In genomic region chr3:174815750-174816149, GRCh38 we compare ENCODE assay signal across 35 cellular contexts. TPM values are rescaled to one million over a fixed set of nuclear protein-coding genes. Genes with fewer than 3 reads are reported as not detected.
"Had no signal": no experiment of that assay in that cellular context is flagged by ENCODE, and none has a peak within 500 bp of the region (broad histone marks: within the 10 kb centered on the region; RNA-seq: fewer than 3 reads in every experiment).

No MANE protein-coding gene starts in this region.

- H3K4me1 Mint-ChIP-seq: activated B cell treated with CpG ODN at 0.5 μM for 24 hours; activated CD4-positive, alpha-beta memory T cell treated with anti-CD3 and anti-CD28 coated beads, Interleukin-2, amount 10 ng/mL, durations not matched to agents 7 days and 5 days; activated CD4-positive, alpha-beta T cell treated with anti-CD3 and anti-CD28 coated beads, Interleukin-2, amount 10 ng/mL, durations not matched to agents 7 days and 5 days; activated CD8-positive, alpha-beta memory T cell treated with anti-CD3 and anti-CD28 coated beads, Interleukin-2, amount 10 ng/mL, durations not matched to agents 7 days and 5 days; activated naive CD8-positive, alpha-beta T cell treated with anti-CD3 and anti-CD28 coated beads for 36 hours had no signal

- H3K4me3 ChIP-seq: adrenal gland, body of pancreas, breast epithelium had no signal

- H3K9me3 ChIP-seq: adrenal gland, body of pancreas, breast epithelium had no signal

- H3K27ac Mint-ChIP-seq: activated B cell treated with CpG ODN at 0.5 μM for 24 hours; activated CD4-positive, alpha-beta memory T cell treated with anti-CD3 and anti-CD28 coated beads, Interleukin-2, amount 10 ng/mL, durations not matched to agents 7 days and 5 days; activated CD4-positive, alpha-beta T cell treated with anti-CD3 and anti-CD28 coated beads, Interleukin-2, amount 10 ng/mL, durations not matched to agents 7 days and 5 days; activated CD8-positive, alpha-beta memory T cell treated with anti-CD3 and anti-CD28 coated beads, Interleukin-2, amount 10 ng/mL, durations not matched to agents 7 days and 5 days; activated CD8-positive, alpha-beta T cell treated with anti-CD3 and anti-CD28 coated beads, Interleukin-2, amount 10 ng/mL, durations not matched to agents 7 days and 5 days; activated naive CD4-positive, alpha-beta T cell treated with anti-CD3 and anti-CD28 coated beads for 36 hours; activated naive CD4-positive, alpha-beta T cell treated with anti-CD3 and anti-CD28 coated beads, Interleukin-2, amount 50 U/mL, for 72 hours; activated naive CD8-positive, alpha-beta T cell treated with anti-CD3 and anti-CD28 coated beads for 36 hours; activated T-cell treated with anti-CD3 and anti-CD28 coated beads, Interleukin-2, amount 50 U/mL, for 24 hours; activated T-helper 2 cell treated with anti-CD3 and anti-CD28 coated beads, Interferon-gamma antibody, Interleukin-2, Interleukin-4, amounts not matched to agents 10 μg/mL and 5 μg/mL and 100 μg/mL, durations not matched to agents 14 hours and 24 hours and 36 hours; T-helper 1 cell treated with Interleukin-12 subunit alpha and Interleukin-12 subunit beta and Interleukin-4 antibody, amounts not matched to agents 30 μg/mL and 1 μg/mL, for 36 hours; T-helper 2 cell treated with Interferon-gamma antibody and Interleukin-4, amounts not matched to agents 5 μg/mL and 100 μg/mL, for 36 hours had no signal

- DNase-seq: activated B cell treated with CpG ODN at 0.5 μM for 24 hours; activated CD4-positive, alpha-beta memory T cell treated with anti-CD3 and anti-CD28 coated beads, Interleukin-2, amount 10 ng/mL, durations not matched to agents 7 days and 5 days; activated CD4-positive, alpha-beta T cell treated with anti-CD3 and anti-CD28 coated beads for 4 hours; activated CD4-positive, alpha-beta T cell treated with anti-CD3 and anti-CD28 coated beads, Interleukin-2, amount 10 ng/mL, durations not matched to agents 7 days and 5 days; activated CD4-positive, alpha-beta T cell treated with anti-CD3 and anti-CD28 coated beads, Interleukin-2, amount 50 U/mL, for 48 hours; activated CD4-positive, CD25-positive, alpha-beta regulatory T cell treated with anti-CD3 and anti-CD28 coated beads, Interleukin-2, amount 50 U/mL, for 72 hours; activated CD8-positive, alpha-beta memory T cell treated with anti-CD3 and anti-CD28 coated beads for 24 hours; activated CD8-positive, alpha-beta memory T cell treated with anti-CD3 and anti-CD28 coated beads, Interleukin-2, amount 10 ng/mL, durations not matched to agents 7 days and 5 days; activated CD8-positive, alpha-beta memory T cell treated with anti-CD3 and anti-CD28 coated beads, Interleukin-2, amount 50 U/mL, for 48 hours; activated CD8-positive, alpha-beta T cell treated with anti-CD3 and anti-CD28 coated beads, Interleukin-2, amount 10 ng/mL, durations not matched to agents 7 days and 5 days; activated effector memory CD4-positive, alpha-beta T cell treated with Interleukin-2 at 50 U/mL for 16 hours; activated gamma-delta T cell; activated naive CD4-positive, alpha-beta T cell; activated naive CD4-positive, alpha-beta T cell treated with anti-CD3 and anti-CD28 coated beads for 36 hours; activated naive CD4-positive, alpha-beta T cell treated with anti-CD3 and anti-CD28 coated beads, Interleukin-2, amount 50 U/mL, for 16 hours; activated naive CD8-positive, alpha-beta T cell treated with anti-CD3 and anti-CD28 coated beads for 36 hours; activated T-cell treated with anti-CD3 and anti-CD28 coated beads, Interleukin-2, amount 50 U/mL, for 24 hours; activated T-cell treated with anti-CD3 and anti-CD28 coated beads, Interleukin-2, amount 50 U/mL, for 48 hours; adrenal gland; amniotic stem cell; aorta; body of pancreas; brain microvascular endothelial cell; central memory CD4-positive, alpha-beta T cell; T-helper 1 cell; T-helper 2 cell; T-helper 9 cell had no signal

- H3K27me3 ChIP-seq: adrenal gland, body of pancreas, brain microvascular endothelial cell, breast epithelium had no signal

- H3K27me3 Mint-ChIP-seq: activated B cell treated with CpG ODN at 0.5 μM for 24 hours; activated CD4-positive, alpha-beta memory T cell treated with anti-CD3 and anti-CD28 coated beads, Interleukin-2, amount 10 ng/mL, durations not matched to agents 7 days and 5 days; activated CD4-positive, alpha-beta T cell treated with anti-CD3 and anti-CD28 coated beads, Interleukin-2, amount 10 ng/mL, durations not matched to agents 7 days and 5 days; activated CD8-positive, alpha-beta memory T cell treated with anti-CD3 and anti-CD28 coated beads, Interleukin-2, amount 10 ng/mL, durations not matched to agents 7 days and 5 days; activated naive CD8-positive, alpha-beta T cell treated with anti-CD3 and anti-CD28 coated beads for 36 hours; activated T-cell treated with anti-CD3 and anti-CD28 coated beads, Interleukin-2, amount 50 U/mL, for 24 hours had no signal

- FAIRE-seq: astrocyte, TTC549 had no signal

- H3K27ac ChIP-seq: adrenal gland, body of pancreas, brain microvascular endothelial cell, breast epithelium, VCaP had no signal

- H3K36me3 ChIP-seq: adrenal gland, brain microvascular endothelial cell, breast epithelium had no signal

- H3K36me3 Mint-ChIP-seq: activated CD8-positive, alpha-beta memory T cell treated with anti-CD3 and anti-CD28 coated beads, Interleukin-2, amount 10 ng/mL, durations not matched to agents 7 days and 5 days; activated naive CD4-positive, alpha-beta T cell treated with anti-CD3 and anti-CD28 coated beads, Interleukin-2, amount 50 U/mL, for 72 hours; activated naive CD8-positive, alpha-beta T cell treated with anti-CD3 and anti-CD28 coated beads for 36 hours had no signal

- H3K9me3 Mint-ChIP-seq: activated B cell treated with CpG ODN at 0.5 μM for 24 hours; activated CD4-positive, alpha-beta memory T cell treated with anti-CD3 and anti-CD28 coated beads, Interleukin-2, amount 10 ng/mL, durations not matched to agents 7 days and 5 days; activated CD4-positive, alpha-beta T cell treated with anti-CD3 and anti-CD28 coated beads, Interleukin-2, amount 10 ng/mL, durations not matched to agents 7 days and 5 days; activated naive CD8-positive, alpha-beta T cell treated with anti-CD3 and anti-CD28 coated beads for 36 hours; T-helper 1 cell treated with Interleukin-12 subunit alpha and Interleukin-12 subunit beta and Interleukin-4 antibody, amounts not matched to agents 30 μg/mL and 1 μg/mL, for 36 hours had no signal

- H3K4me1 ChIP-seq: adrenal gland, body of pancreas, breast epithelium had no signal

- H3K4me3 Mint-ChIP-seq: activated B cell treated with CpG ODN at 0.5 μM for 24 hours; activated CD4-positive, alpha-beta memory T cell treated with anti-CD3 and anti-CD28 coated beads, Interleukin-2, amount 10 ng/mL, durations not matched to agents 7 days and 5 days; activated CD4-positive, alpha-beta T cell treated with anti-CD3 and anti-CD28 coated beads, Interleukin-2, amount 10 ng/mL, durations not matched to agents 7 days and 5 days; activated CD8-positive, alpha-beta memory T cell treated with anti-CD3 and anti-CD28 coated beads, Interleukin-2, amount 10 ng/mL, durations not matched to agents 7 days and 5 days; activated CD8-positive, alpha-beta T cell treated with anti-CD3 and anti-CD28 coated beads, Interleukin-2, amount 10 ng/mL, durations not matched to agents 7 days and 5 days; activated naive CD4-positive, alpha-beta T cell treated with anti-CD3 and anti-CD28 coated beads for 36 hours; activated naive CD8-positive, alpha-beta T cell treated with anti-CD3 and anti-CD28 coated beads for 36 hours; activated T-cell treated with anti-CD3 and anti-CD28 coated beads, Interleukin-2, amount 50 U/mL, for 24 hours; T-helper 1 cell treated with Interleukin-12 subunit alpha and Interleukin-12 subunit beta and Interleukin-4 antibody, amounts not matched to agents 30 μg/mL and 1 μg/mL, for 36 hours; T-helper 2 cell treated with Interferon-gamma antibody and Interleukin-4, amounts not matched to agents 5 μg/mL and 100 μg/mL, for 36 hours had no signal

RNA-seq across cellular contexts. Expression of gene NAALADL2, which starts 43.4 kb away (rescaled TPM):
- total RNA-seq: activated B cell treated with CpG ODN at 0.5 μM for 24 hours; activated CD4-positive, alpha-beta memory T cell treated with anti-CD3 and anti-CD28 coated beads, Interleukin-2, amount 10 ng/mL, durations not matched to agents 7 days and 5 days; activated CD4-positive, alpha-beta T cell treated with anti-CD3 and anti-CD28 coated beads, Interleukin-2, amount 10 ng/mL, durations not matched to agents 7 days and 5 days; activated CD8-positive, alpha-beta memory T cell treated with anti-CD3 and anti-CD28 coated beads, Interleukin-2, amount 10 ng/mL, durations not matched to agents 7 days and 5 days; activated naive CD4-positive, alpha-beta T cell treated with anti-CD3 and anti-CD28 coated beads for 36 hours; activated T-helper 2 cell treated with anti-CD3 and anti-CD28 coated beads, Interferon-gamma antibody, Interleukin-2, Interleukin-4, amounts not matched to agents 10 μg/mL and 5 μg/mL and 100 μg/mL, durations not matched to agents 14 hours and 24 hours and 36 hours had no signal
